Comparison of ENCODE assay signal across 16 cellular contexts in the genomic region with DNA sequence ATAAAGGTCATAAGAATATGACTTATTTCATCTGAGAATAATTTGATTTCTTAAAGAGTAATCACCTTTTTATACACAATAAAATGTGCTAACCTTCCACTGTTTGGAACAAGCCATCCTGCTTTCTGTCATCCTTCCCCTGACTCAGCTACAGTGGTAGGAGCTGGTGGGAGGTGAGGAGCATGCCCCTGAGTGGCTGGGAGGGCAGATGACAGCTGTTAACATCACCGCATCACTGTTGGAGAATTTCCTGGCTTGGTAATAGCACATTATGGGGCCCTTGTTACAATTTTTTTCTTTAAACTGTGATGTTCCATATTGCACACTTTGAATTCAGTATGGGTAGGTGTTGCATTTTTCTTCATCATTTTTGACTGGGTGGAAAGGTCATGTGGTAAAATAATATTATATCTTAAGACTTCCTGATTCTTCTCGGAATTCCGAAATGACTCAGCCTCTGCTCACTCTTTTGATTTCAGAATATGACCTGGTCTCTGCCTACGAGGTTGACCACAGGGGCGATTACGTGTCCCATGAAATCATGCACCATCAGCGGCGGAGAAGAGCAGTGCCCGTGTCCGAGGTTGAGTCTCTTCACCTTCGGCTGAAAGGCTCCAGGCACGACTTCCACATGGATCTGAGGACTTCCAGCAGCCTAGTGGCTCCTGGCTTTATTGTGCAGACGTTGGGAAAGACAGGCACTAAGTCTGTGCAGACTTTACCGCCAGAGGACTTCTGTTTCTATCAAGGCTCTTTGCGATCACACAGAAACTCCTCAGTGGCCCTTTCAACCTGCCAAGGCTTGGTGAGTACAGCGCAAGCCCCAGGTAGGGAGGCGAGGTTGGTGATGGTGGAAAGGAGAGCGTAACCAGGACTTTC. TPM values are rescaled to one million over a fixed set of nuclear protein-coding genes. Genes with fewer than 3 reads are reported as not detected.
DNase-seq lines count a peak whose midpoint lies in the region; ATAC-seq lines count a peak whose summit lies in the region.
"Had no signal": no experiment of that assay in that cellular context is flagged by ENCODE, and none has a peak within 500 bp of the region (broad histone marks: within the 10 kb centered on the region; RNA-seq: fewer than 3 reads in every experiment).

No MANE protein-coding gene starts in this region.

- H3K4ac ChIP-seq in neuronal stem cell (ENCODE audit: low read length): no peak overlapping the region

- no peak overlapping the region for H2AFZ ChIP-seq in neuronal stem cell (ENCODE audit: low read length)

- ATAC-seq in HG03354 (IDR thresholded peaks at IDR 0.05; ENCODE audit: poor library complexity, severe bottlenecking, unreplicated experiment): no peak
- ATAC-seq: body of pancreas; natural killer cell treated with Interleukin-12 subunit alpha and Interleukin-12 subunit beta and Interleukin-15 and Interleukin-18, amount 100 ng/mL, for 72 hours had no signal

- no peak overlapping the region for H3K4me3 ChIP-seq in neuronal stem cell (ENCODE audit: low read length in 2 of 2)
- H3K4me3 ChIP-seq: body of pancreas had no signal

- H2BK15ac ChIP-seq in neuronal stem cell (ENCODE audit: low read length): no peak overlapping the region

- no peak overlapping the region for H2BK120ac ChIP-seq in neuronal stem cell (ENCODE audit: low read depth, low read length)

- WGBS in neuronal stem cell (ENCODE audit: extremely low coverage in 2 of 2, insufficient read length in 2 of 2, insufficient replicate concordance in 1 of 2), 2 donors: no CpG with 5 or more reads among the region's 18 CpGs

- no peak overlapping the region for H2BK5ac ChIP-seq in neuronal stem cell (ENCODE audit: low read length)

- H3K23ac ChIP-seq in neuronal stem cell (ENCODE audit: low read depth, low read length, poor library complexity): no peak overlapping the region

- no peak overlapping the region for H4K91ac ChIP-seq in neuronal stem cell (ENCODE audit: low read depth, low read length, poor library complexity)

- no peaks in the 10 kb centered on the region for H3K79me1 ChIP-seq in neuronal stem cell (ENCODE audit: low read depth, low read length)

- H3K9me3 ChIP-seq in neuronal stem cell (replicated peaks in 1 of 2; ENCODE audit: control insufficient read depth in 2 of 2, insufficient read depth in 1 of 2, low read depth in 1 of 2, low read length in 2 of 2): peaks cover 2 to 5% of the 10 kb centered on the region in 2 donors
- H3K9me3 ChIP-seq: body of pancreas had no signal

- H3K4me2 ChIP-seq in neuronal stem cell (ENCODE audit: insufficient read depth, low read length, poor library complexity, severe bottlenecking): no peak overlapping the region

- H3K18ac ChIP-seq in neuronal stem cell (ENCODE audit: low read length): peak overlapping the region; percentile 64

- H4K8ac ChIP-seq in neuronal stem cell (ENCODE audit: low read depth, low read length): no peak overlapping the region

- H3K27ac ChIP-seq in neuronal stem cell (replicated peaks; ENCODE audit: low read length): no peak overlapping the region
- H3K27ac ChIP-seq: body of pancreas had no signal

- no peak overlapping the region for H2BK12ac ChIP-seq in neuronal stem cell (ENCODE audit: low read length)

- DNase-seq in Caki2 (ENCODE audit: low read depth): peak; percentile 97
- DNase-seq in LHCN-M2 (ENCODE audit: low read depth): peak; percentile 84
- DNase-seq in amniotic epithelial cell (ENCODE audit: low read depth): peak; percentile 82
- no peak for DNase-seq in neuronal stem cell (ENCODE audit: low spot score)
- no peak for DNase-seq in NCI-H1694 (lab: John Stamatoyannopoulos, UW)
- DNase-seq in NCI-H774 (lab: John Stamatoyannopoulos, UW): no peak
- no peak for DNase-seq in DMS 273 (lab: John Stamatoyannopoulos, UW; ENCODE audit: unreplicated experiment)
- DNase-seq: activated effector memory CD4-positive, alpha-beta T cell treated with anti-CD3 and anti-CD28 coated beads, Interleukin-2, amount 50 U/mL, for 16 hours; body of pancreas; effector CD4-positive, alpha-beta T cell; NCI-H1417; NCI-H345; stimulated activated CD4-positive, alpha-beta T cell treated with anti-CD3 and anti-CD28 coated beads, Interleukin-4, amount 100 ng/mL, for 1 hour had no signal

- H3K9ac ChIP-seq in neuronal stem cell (ENCODE audit: low read depth, low read length, poor library complexity): no peak overlapping the region

- no peak overlapping the region for H2AK5ac ChIP-seq in neuronal stem cell (ENCODE audit: low read depth, low read length)

- H3K27me3 ChIP-seq in neuronal stem cell (ENCODE audit: control insufficient read depth in 3 of 3, insufficient read depth in 3 of 3, low read depth in 1 of 3, low read length in 3 of 3): peaks cover 2 to 7% (median 5%) of the 10 kb centered on the region in 3 experiments
- H3K27me3 ChIP-seq: body of pancreas had no signal

- no peaks in the 10 kb centered on the region for H3K36me3 ChIP-seq in neuronal stem cell (replicated peaks in 1 of 2; ENCODE audit: control insufficient read depth in 2 of 2, insufficient read depth in 2 of 2, low read length in 2 of 2)

- in situ Hi-C loops in Caki2 (cut with HindIII; ENCODE audit: low pct_unique_long_range_greater_than_20kb, low sequenced_read_pairs): no loop called here

- H3K4me1 ChIP-seq in neuronal stem cell (ENCODE audit: control insufficient read depth in 2 of 2, insufficient read depth in 1 of 2, low read depth in 1 of 2, low read length in 2 of 2): peaks cover 1 to 2% of the 10 kb centered on the region in 2 donors

- no peak overlapping the region for H3K14ac ChIP-seq in neuronal stem cell (ENCODE audit: low read length)

RNA-seq across cellular contexts. Expression of a gene that starts 5.8 kb away (rescaled TPM):
- total RNA-seq in Caki2 (2014; rRNA removed; shearing (Covaris generic); ENCODE audit: low replicate concordance): 13.8 and 15.6 TPM in 2 replicates
- 1.6 and 2.6 TPM in 2 replicates for total RNA-seq in LHCN-M2 (2014; rRNA removed)
- 0.52 TPM for polyA plus RNA-seq in LHCN-M2 (2012)
- polyA plus RNA-seq in neuronal stem cell (2013, experiment 1 of 2): 0.31 TPM
- polyA plus RNA-seq in neuronal stem cell (2013, experiment 2 of 2): 0.24 TPM
- total RNA-seq: natural killer cell treated with Interleukin-12 subunit alpha and Interleukin-12 subunit beta and Interleukin-15 and Interleukin-18, amount 100 ng/mL, for 72 hours had no signal
- polyA plus RNA-seq: IgD-negative memory B cell had no signal

Comparison
In these comparisons a context has a peak if more than half of its experiments do, and no peak if none do; other contexts are left out.
1. DNase-seq: peak in Caki2 (single experiment), LHCN-M2 (single experiment) and amniotic epithelial cell (single experiment); none in neuronal stem cell (single experiment), NCI-H1694 (single experiment), NCI-H774 (single experiment) and DMS 273 (single experiment).